Comparison of ENCODE assay signal across 10 cellular contexts in genomic region chr21:45886610-45887026, GRCh38.
DNase-seq lines count a peak whose midpoint lies in the region; ATAC-seq, FAIRE-seq and TF ChIP-seq lines count a peak whose summit lies in the region.
"Had no signal": no experiment of that assay in that cellular context is flagged by ENCODE, and none has a peak within 500 bp of the region (broad histone marks: within the 10 kb centered on the region; RNA-seq: fewer than 3 reads in every experiment).

No MANE protein-coding gene starts in this region.

- no peak overlapping the region for H3K9ac ChIP-seq in rectal smooth muscle tissue (ENCODE audit: low read length)

- H3K36me3 Mint-ChIP-seq in CD14-positive monocyte (no peaks in the 10 kb centered on the region), chondrocyte (ENCODE audit: low read depth) (no peaks in the 10 kb centered on the region)

- H3K36me3 ChIP-seq in rectal smooth muscle tissue (ENCODE audit: control insufficient read depth, insufficient read depth, low read length): no peaks in the 10 kb centered on the region

- H3K9me3 Mint-ChIP-seq in CD14-positive monocyte: no peaks in the 10 kb centered on the region
- H3K9me3 Mint-ChIP-seq in chondrocyte (ENCODE audit: low read depth): no peaks in the 10 kb centered on the region

- H3K27me3 Mint-ChIP-seq in CD14-positive monocyte (ENCODE audit: low read depth in 3 of 3) (peaks cover 0 to 4% (median 0%) of the 10 kb centered on the region in 3 donors), chondrocyte (ENCODE audit: low read depth) (peaks cover 17% of the 10 kb centered on the region)

- no peak for FAIRE-seq in H54 (lab: Jason Lieb, UNC)

- H3K4me1 ChIP-seq in rectal smooth muscle tissue (ENCODE audit: control insufficient read depth, insufficient read depth, low read length): no peaks in the 10 kb centered on the region

- H3K4me3 ChIP-seq in rectal smooth muscle tissue (ENCODE audit: low read length): no peak overlapping the region

- no peak for TF ChIP-seq POLR2A in H54 (IDR thresholded peaks at IDR 0.05; ENCODE audit: low read depth, low read length)

- peak overlapping the region in 1 of 2 donors; percentile 14 for H3K4me3 Mint-ChIP-seq in CD14-positive monocyte
- H3K4me3 Mint-ChIP-seq in chondrocyte (ENCODE audit: unreplicated experiment): no peak overlapping the region

- peaks cover 26% of the 10 kb centered on the region for H3K4me1 Mint-ChIP-seq in CD14-positive monocyte
- H3K4me1 Mint-ChIP-seq in chondrocyte (ENCODE audit: low read depth): peaks cover 6% of the 10 kb centered on the region

- no peaks in the 10 kb centered on the region for H3K27me3 ChIP-seq in rectal smooth muscle tissue (ENCODE audit: control insufficient read depth, insufficient read depth, low read length)

- H3K27ac Mint-ChIP-seq in CD14-positive monocyte (peak overlapping the region in 1 of 7 donors; percentile 25), chondrocyte (ENCODE audit: unreplicated experiment) (no peak overlapping the region)

- intact Hi-C loops in CD14-positive monocyte (cut with micrococcal nuclease): no loop called here

- ATAC-seq in GM19351 (IDR thresholded peaks at IDR 0.05; ENCODE audit: unreplicated experiment) (no peak), GM19455 (IDR thresholded peaks at IDR 0.05; ENCODE audit: unreplicated experiment) (no peak), GM18868 (IDR thresholded peaks at IDR 0.05; ENCODE audit: unreplicated experiment) (no peak)

- TF ChIP-seq CTCF in CD14-positive monocyte (IDR thresholded peaks at IDR 0.05): no peak
- no peak for TF ChIP-seq CTCF in chondrocyte (IDR thresholded peaks at IDR 0.05)

- DNase-seq in CD14-positive monocyte (ENCODE audit: low spot score): peak; percentile 31
- peak; percentile 52 for DNase-seq in activated CD4-positive, alpha-beta T cell treated with anti-CD3 and anti-CD28 coated beads for 48 hours
- DNase-seq in chondrocyte (ENCODE audit: low spot score): peak; percentile 87
- DNase-seq in H54 (ENCODE audit: insufficient read length, low spot score): no peak
- DNase-seq: NCI-H146 had no signal

- peak overlapping the region; percentile 56 for H3K27ac ChIP-seq in rectal smooth muscle tissue (ENCODE audit: low read depth, low read length)
- H3K27ac ChIP-seq: epithelial cell of prostate had no signal
